ENCODE assay signal across 8 cellular contexts in genomic region chr19:53865918-53866696, GRCh38. TPM values are rescaled to one million over a fixed set of nuclear protein-coding genes. Genes with fewer than 3 reads are reported as not detected.
DNase-seq lines count a peak whose midpoint lies in the region; ATAC-seq, FAIRE-seq and TF ChIP-seq lines count a peak whose summit lies in the region.

No MANE protein-coding gene starts in this region.

- no peak for FAIRE-seq in urothelium cell line (lab: Jason Lieb, UNC)

- peak; percentile 69 for DNase-seq in GM20000 (ENCODE audit: low spot score)
- DNase-seq in SK-N-DZ (ENCODE audit: low spot score) = peak; percentile 45
- DNase-seq in adrenal gland = peak in 5 of 7 donors; percentile 37 to 49 (median 45)
- DNase-seq in heart right ventricle = peak; percentile 81 to 88
- DNase-seq in occipital lobe (lab: John Stamatoyannopoulos, UW) = peak; percentile 72
- peak; percentile 73 for DNase-seq in urothelium cell line (ENCODE audit: low spot score)
- DNase-seq in NCI-H2029 (lab: John Stamatoyannopoulos, UW) = no peak
- no peak for DNase-seq in foreskin melanocyte

- 6 to 18% (median 7%) methylated on average over 11 to 46 of the region's 46 CpGs for WGBS in adrenal gland, 4 donors
- 1% methylated on average over 38 to 46 of the region's 46 CpGs for WGBS in heart right ventricle, 2 donors

- TF ChIP-seq CTCF in GM20000 (IDR thresholded peaks at IDR 0.05; ENCODE audit: extremely low read depth, missing control alignments) (no peak), adrenal gland (IDR thresholded peaks at IDR 0.05) (no peak), heart right ventricle (IDR thresholded peaks at IDR 0.05) (no peak)

- no peak for TF ChIP-seq POLR2A in adrenal gland (IDR thresholded peaks at IDR 0.05)

- ATAC-seq in heart right ventricle = peak; percentile 42 to 60 (median 47)

- H3K27ac ChIP-seq in adrenal gland (peak overlapping the region in 2 of 5 donors; percentile 1 to 81), heart right ventricle (peak overlapping the region; percentile 53 to 99 (median 97))

- intact Hi-C loops in adrenal gland (cut with DNase I) = no loop called here
- intact Hi-C loops in heart right ventricle (cut with DNase I) = loop anchor here in 1 of 10 donors (10.0 kb wide), 1 partner anchor 249 kb away; the partner anchor contains the start of genes PRPF31 and TFPT

- no peaks in the 10 kb centered on the region for H3K27me3 ChIP-seq in adrenal gland
- H3K27me3 ChIP-seq in heart right ventricle = no peaks in the 10 kb centered on the region

- no peaks in the 10 kb centered on the region for H3K36me3 ChIP-seq in adrenal gland (replicated peaks in 1 of 2)
- peaks cover 0 to 8% (median 0%) of the 10 kb centered on the region in 9 donors for H3K36me3 ChIP-seq in heart right ventricle

- H3K4me1 ChIP-seq in adrenal gland (replicated peaks in 1 of 2) (peaks cover 8 to 23% of the 10 kb centered on the region in 2 donors), heart right ventricle (peaks cover 3 to 41% (median 30%) of the 10 kb centered on the region in 9 donors)

- H3K4me3 ChIP-seq in adrenal gland (peak overlapping the region in 1 of 4 donors; percentile 35), heart right ventricle (peak overlapping the region; percentile 3 to 97 (median 75))

- H3K9me3 ChIP-seq in adrenal gland (replicated peaks in 1 of 3) (no peaks in the 10 kb centered on the region), heart right ventricle (no peaks in the 10 kb centered on the region)

RNA-seq across cellular contexts. Expression of gene MYADM, which starts 1.6 kb away (rescaled TPM):
- 9.7 and 11.8 TPM in 2 replicates for polyA plus RNA-seq in SK-N-DZ (2014; cell fraction: cytosol; rRNA removed)
- polyA plus RNA-seq in SK-N-DZ (2014; cell fraction: nucleus; rRNA removed) = 2.2 and 3.7 TPM in 2 replicates
- total RNA-seq in adrenal gland = 10 to 100 TPM; 20.2 to 74.0 (median 46.2) TPM
- 10 to 100 TPM; 19.7 to 23.4 (median 22.7) TPM for polyA plus RNA-seq in adrenal gland
- total RNA-seq in heart right ventricle = 100 to 1,000 TPM in 9 of 10 donors, 10 to 100 TPM in 1; 87.4 to 265 (median 135) TPM
- polyA plus RNA-seq in heart right ventricle = 10 to 100 TPM; 53.7 to 97.1 TPM
- 3.3 TPM for total RNA-seq in occipital lobe

RNA-seq across cellular contexts. Expression of gene PRKCG, which starts 15.9 kb away (rescaled TPM):
- 1.2 TPM in 1 of 2 replicates, not detected in the other for polyA plus RNA-seq in SK-N-DZ (2014; cell fraction: cytosol; rRNA removed)
- 0.39 and 1.2 TPM in 2 replicates for polyA plus RNA-seq in SK-N-DZ (2014; cell fraction: nucleus; rRNA removed)
- total RNA-seq in adrenal gland (not detected), heart right ventricle (not detected), occipital lobe (1.7 TPM)
- polyA plus RNA-seq in adrenal gland (not detected), heart right ventricle (under 1 TPM in 1 of 2 donors, not detected in 1; 0.07 TPM)

RNA-seq across cellular contexts. Expression of gene NLRP12, which starts 42.0 kb away (rescaled TPM):
- not detected in 2 replicates for polyA plus RNA-seq in SK-N-DZ (2014; cell fraction: cytosol; rRNA removed)
- polyA plus RNA-seq in SK-N-DZ (2014; cell fraction: nucleus; rRNA removed) = not detected in 2 replicates
- total RNA-seq in adrenal gland (under 1 TPM in 6 of 8 donors, not detected in 2; 0.11 to 0.78 (median 0.31) TPM), heart right ventricle (1 to 10 TPM in 1 of 10 donors, under 1 TPM in 8, not detected in 1; 0.11 to 1.0 (median 0.28) TPM), occipital lobe (0.16 TPM)
- polyA plus RNA-seq in adrenal gland (under 1 TPM in 2 of 3 donors, not detected in 1; 0.10 to 0.40 TPM), heart right ventricle (under 1 TPM; 0.07 to 0.17 TPM)

RNA-seq across cellular contexts. Expression of gene CACNG7, which starts 43.0 kb away (rescaled TPM):
- polyA plus RNA-seq in SK-N-DZ (2014; cell fraction: cytosol; rRNA removed) = 6.4 and 12.2 TPM in 2 replicates
- polyA plus RNA-seq in SK-N-DZ (2014; cell fraction: nucleus; rRNA removed) = 4.7 and 8.1 TPM in 2 replicates
- under 1 TPM in 1 of 8 donors, not detected in 7; 0.14 TPM for total RNA-seq in adrenal gland
- 1 to 10 TPM in 1 of 3 donors, under 1 TPM in 2; 0.09 to 1.4 (median 0.13) TPM for polyA plus RNA-seq in adrenal gland
- total RNA-seq in heart right ventricle = not detected
- not detected for polyA plus RNA-seq in heart right ventricle
- total RNA-seq in occipital lobe = 10.9 TPM

Comparison
In these comparisons a context has a peak if more than half of its experiments do, and no peak if none do; other contexts are left out.
1. DNase-seq: peak in GM20000 (single experiment), SK-N-DZ (single experiment), adrenal gland (5 of 7), heart right ventricle (2 of 2), occipital lobe (single experiment) and urothelium cell line (single experiment); none in NCI-H2029 (single experiment) and foreskin melanocyte (single experiment).